26 cellular contexts compared by ENCODE assay signal in the genomic region with DNA sequence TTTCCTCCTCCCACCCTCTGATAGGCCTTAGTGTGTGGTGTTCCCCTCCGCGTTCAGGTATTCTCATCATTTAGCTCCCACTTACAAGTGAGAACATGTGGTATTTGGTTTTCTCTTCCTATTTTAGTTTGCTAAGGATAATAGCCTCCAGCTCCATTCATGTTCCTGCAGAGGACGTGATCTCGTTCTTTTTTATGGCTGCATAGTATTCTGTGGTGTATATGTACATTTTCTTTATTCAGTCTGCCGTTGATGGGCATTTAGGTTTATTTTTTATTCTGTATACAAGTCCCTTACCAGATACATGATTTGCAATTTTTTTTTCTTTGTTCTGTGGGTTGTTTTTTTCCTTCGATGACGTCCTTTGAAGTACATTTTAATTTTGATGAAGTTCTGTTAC.
"Had no signal": no experiment of that assay in that cellular context is flagged by ENCODE, and none has a peak within 500 bp of the region (broad histone marks: within the 10 kb centered on the region; RNA-seq: fewer than 3 reads in every experiment).

No MANE protein-coding gene starts in this region.

- H3K4me1 ChIP-seq: prostate gland, stomach, testis, thyroid gland, transverse colon, upper lobe of left lung, vagina had no signal

- H3K27me3 Mint-ChIP-seq: naive thymus-derived CD4-positive, alpha-beta T cell had no signal

- H3K9me3 Mint-ChIP-seq: nephron, neural crest cell had no signal

- H3K4me3 Mint-ChIP-seq: naive thymus-derived CD4-positive, alpha-beta T cell; nephron; neural crest cell had no signal

- ATAC-seq: mucosa of descending colon; naive thymus-derived CD4-positive, alpha-beta T cell; pancreas; right cardiac atrium; sciatic nerve had no signal

- H3K27me3 ChIP-seq: hepatocyte, pancreas, stomach, testis, thyroid gland, transverse colon, upper lobe of left lung, vagina had no signal

- H3K27ac Mint-ChIP-seq: nephron had no signal

- H3K27ac ChIP-seq: hepatocyte, left ventricle myocardium inferior, pancreas, prostate gland, skin epidermis, stomach, testis, thyroid gland, transverse colon, upper lobe of left lung, vagina had no signal

- DNase-seq: left ventricle myocardium inferior; midbrain; mucosa of descending colon; naive thymus-derived CD4-positive, alpha-beta T cell; nucleus accumbens; pancreas; posterior cingulate gyrus; retina; right cardiac atrium; stimulated activated CD4-positive, alpha-beta T cell treated with anti-CD3 and anti-CD28 coated beads, Interleukin-12 subunit alpha, Interleukin-12 subunit beta, amount 100 ng/mL, for 4 hours; stimulated activated CD4-positive, alpha-beta T cell treated with anti-CD3 and anti-CD28 coated beads, Interleukin-15, amount 100 ng/mL, for 24 hours; stimulated activated CD4-positive, alpha-beta T cell treated with anti-CD3 and anti-CD28 coated beads, Interleukin-2, amount 100 ng/mL, for 24 hours; stimulated activated CD4-positive, alpha-beta T cell treated with anti-CD3 and anti-CD28 coated beads, Interleukin-4, amount 100 ng/mL, for 1 hour; stimulated activated naive CD4-positive, alpha-beta T cell; stomach; testis; thyroid gland; transverse colon; upper lobe of left lung had no signal

- H3K4me1 Mint-ChIP-seq: nephron, neural crest cell had no signal

- H3K4me2 ChIP-seq: hepatocyte had no signal

- H2AFZ ChIP-seq: hepatocyte had no signal

- H3K9me3 ChIP-seq: left ventricle myocardium inferior, mucosa of descending colon, pancreas, prostate gland, stomach, testis, thyroid gland, transverse colon, upper lobe of left lung, vagina had no signal
